In the genomic region with DNA sequence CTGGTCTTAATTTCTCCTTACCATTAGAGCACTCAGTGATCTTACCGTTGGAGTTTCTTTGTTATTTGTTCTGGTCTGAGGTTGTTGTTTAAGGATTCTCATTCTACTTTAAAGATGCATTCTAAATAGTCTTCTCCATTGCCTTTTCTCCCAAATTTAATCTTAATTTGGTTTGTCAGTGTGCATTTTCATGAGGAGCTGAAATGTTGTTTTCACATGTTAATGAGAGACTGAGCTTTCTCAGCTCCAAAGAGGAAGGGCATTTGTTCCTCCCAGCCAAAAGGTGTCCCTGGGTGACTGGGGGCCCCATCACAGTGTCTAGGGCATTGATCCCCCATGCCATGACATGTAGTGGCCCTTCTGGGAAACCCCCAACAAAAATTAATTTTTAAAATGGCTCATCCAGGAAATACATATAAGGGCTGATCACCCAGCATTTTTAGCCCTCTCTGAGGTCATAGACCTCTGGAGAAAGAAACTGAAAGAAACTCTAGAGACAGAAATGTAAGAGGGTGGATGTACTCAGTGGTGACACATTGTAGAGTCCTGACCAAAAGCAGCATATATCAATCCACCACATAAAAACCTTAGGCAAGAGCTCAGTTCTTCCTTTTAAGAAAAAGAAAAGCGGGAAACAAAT, we compare ENCODE assay signal across 10 cellular contexts.
DNase-seq lines count a peak whose midpoint lies in the region; ATAC-seq and TF ChIP-seq lines count a peak whose summit lies in the region.
"Had no signal": no experiment of that assay in that cellular context is flagged by ENCODE, and none has a peak within 500 bp of the region (broad histone marks: within the 10 kb centered on the region; RNA-seq: fewer than 3 reads in every experiment).

No MANE protein-coding gene starts in this region.

- no peak overlapping the region for H3K4me3 ChIP-seq in right atrium auricular region
- H3K4me3 ChIP-seq: K562 had no signal

- H3K4me1 Mint-ChIP-seq in central memory CD8-positive, alpha-beta T cell, result no peaks in the 10 kb centered on the region
- no peaks in the 10 kb centered on the region for H3K4me1 Mint-ChIP-seq in stimulated activated memory B cell treated with anti-CD40 and anti-IgM and Interleukin-4, amounts not matched to agents 10 μg/mL and 1 μg/mL and 100 μg/mL, for 72 hours
- H3K4me1 Mint-ChIP-seq in chondrocyte (ENCODE audit: low read depth), result peaks cover 12% of the 10 kb centered on the region

- H3K9me3 ChIP-seq in right atrium auricular region, result no peaks in the 10 kb centered on the region

- H3K27me3 Mint-ChIP-seq in central memory CD8-positive, alpha-beta T cell, result peaks cover 9% of the 10 kb centered on the region
- H3K27me3 Mint-ChIP-seq in stimulated activated memory B cell treated with anti-CD40 and anti-IgM and Interleukin-4, amounts not matched to agents 10 μg/mL and 1 μg/mL and 100 μg/mL, for 72 hours, result peaks cover 8% of the 10 kb centered on the region
- no peaks in the 10 kb centered on the region for H3K27me3 Mint-ChIP-seq in chondrocyte (ENCODE audit: low read depth)

- no peaks in the 10 kb centered on the region for H3K9me3 Mint-ChIP-seq in central memory CD8-positive, alpha-beta T cell
- H3K9me3 Mint-ChIP-seq in stimulated activated memory B cell treated with anti-CD40 and anti-IgM and Interleukin-4, amounts not matched to agents 10 μg/mL and 1 μg/mL and 100 μg/mL, for 72 hours, result no peaks in the 10 kb centered on the region
- peaks cover 6% of the 10 kb centered on the region for H3K9me3 Mint-ChIP-seq in chondrocyte (ENCODE audit: low read depth)

- DNase-seq in GM10266 (ENCODE audit: extremely low spot score) (peak; percentile 73), GM20000 (ENCODE audit: low spot score) (peak; percentile 66), right atrium auricular region (ENCODE audit: low spot score) (no peak), NCI-H2196 treated with DMSO at 0.1 percent for 48 hours (lab: John Stamatoyannopoulos, UW; ENCODE audit: unreplicated experiment) (no peak), chondrocyte (ENCODE audit: low spot score) (no peak)
- DNase-seq in central memory CD8-positive, alpha-beta T cell (ENCODE audit: low spot score in 2 of 2), result no peak
- DNase-seq: CD4-positive, alpha-beta T cell had no signal

- TF ChIP-seq CTCF in GM10266 (IDR thresholded peaks at IDR 0.05; ENCODE audit: control insufficient read depth, insufficient read depth, low read depth, missing control alignments) (no peak), GM20000 (IDR thresholded peaks at IDR 0.05; ENCODE audit: extremely low read depth, missing control alignments) (no peak), right atrium auricular region (IDR thresholded peaks at IDR 0.05) (no peak), chondrocyte (IDR thresholded peaks at IDR 0.05) (no peak)

- no peaks in the 10 kb centered on the region for H3K36me3 Mint-ChIP-seq in central memory CD8-positive, alpha-beta T cell (ENCODE audit: insufficient read depth)
- H3K36me3 Mint-ChIP-seq in stimulated activated memory B cell treated with anti-CD40 and anti-IgM and Interleukin-4, amounts not matched to agents 10 μg/mL and 1 μg/mL and 100 μg/mL, for 72 hours, result no peaks in the 10 kb centered on the region
- peaks cover under 1% of the 10 kb centered on the region for H3K36me3 Mint-ChIP-seq in chondrocyte (ENCODE audit: low read depth)

- H3K4me3 Mint-ChIP-seq in central memory CD8-positive, alpha-beta T cell, result no peak overlapping the region
- no peak overlapping the region for H3K4me3 Mint-ChIP-seq in stimulated activated memory B cell treated with anti-CD40 and anti-IgM and Interleukin-4, amounts not matched to agents 10 μg/mL and 1 μg/mL and 100 μg/mL, for 72 hours
- no peak overlapping the region for H3K4me3 Mint-ChIP-seq in chondrocyte (ENCODE audit: unreplicated experiment)
- H3K4me3 Mint-ChIP-seq: CD4-positive, alpha-beta T cell had no signal

- no peaks in the 10 kb centered on the region for H3K36me3 ChIP-seq in right atrium auricular region

- peak; percentile 94 for ATAC-seq in HG03103 (IDR thresholded peaks at IDR 0.05; ENCODE audit: low read depth, unreplicated experiment)
- ATAC-seq in central memory CD8-positive, alpha-beta T cell (replicated peaks; ENCODE audit: extremely low read depth, poor library complexity, severe bottlenecking), result peak; percentile 19
- no peak for ATAC-seq in stimulated activated memory B cell treated with anti-CD40 and anti-IgM and Interleukin-4, amounts not matched to agents 10 μg/mL and 1 μg/mL and 100 μg/mL, for 72 hours
- ATAC-seq: K562 had no signal

- H3K27ac ChIP-seq in right atrium auricular region, result no peak overlapping the region

- no peaks in the 10 kb centered on the region for H3K4me1 ChIP-seq in right atrium auricular region

- H3K27me3 ChIP-seq in right atrium auricular region, result no peaks in the 10 kb centered on the region

- no peak overlapping the region for H3K27ac Mint-ChIP-seq in central memory CD8-positive, alpha-beta T cell (ENCODE audit: low read depth)
- H3K27ac Mint-ChIP-seq in stimulated activated memory B cell treated with anti-CD40 and anti-IgM and Interleukin-4, amounts not matched to agents 10 μg/mL and 1 μg/mL and 100 μg/mL, for 72 hours, result no peak overlapping the region
- H3K27ac Mint-ChIP-seq in chondrocyte (ENCODE audit: unreplicated experiment), result no peak overlapping the region
- H3K27ac Mint-ChIP-seq: CD4-positive, alpha-beta T cell had no signal

Comparison
In these comparisons a context has a peak if more than half of its experiments do, and no peak if none do; other contexts are left out.
1. DNase-seq: peak in GM10266 (single experiment) and GM20000 (single experiment); none in central memory CD8-positive, alpha-beta T cell (0 of 2), right atrium auricular region (single experiment), NCI-H2196 treated with DMSO at 0.1 percent for 48 hours (single experiment) and chondrocyte (single experiment).